ENCODE assay signal across 8 cellular contexts in the genomic region with DNA sequence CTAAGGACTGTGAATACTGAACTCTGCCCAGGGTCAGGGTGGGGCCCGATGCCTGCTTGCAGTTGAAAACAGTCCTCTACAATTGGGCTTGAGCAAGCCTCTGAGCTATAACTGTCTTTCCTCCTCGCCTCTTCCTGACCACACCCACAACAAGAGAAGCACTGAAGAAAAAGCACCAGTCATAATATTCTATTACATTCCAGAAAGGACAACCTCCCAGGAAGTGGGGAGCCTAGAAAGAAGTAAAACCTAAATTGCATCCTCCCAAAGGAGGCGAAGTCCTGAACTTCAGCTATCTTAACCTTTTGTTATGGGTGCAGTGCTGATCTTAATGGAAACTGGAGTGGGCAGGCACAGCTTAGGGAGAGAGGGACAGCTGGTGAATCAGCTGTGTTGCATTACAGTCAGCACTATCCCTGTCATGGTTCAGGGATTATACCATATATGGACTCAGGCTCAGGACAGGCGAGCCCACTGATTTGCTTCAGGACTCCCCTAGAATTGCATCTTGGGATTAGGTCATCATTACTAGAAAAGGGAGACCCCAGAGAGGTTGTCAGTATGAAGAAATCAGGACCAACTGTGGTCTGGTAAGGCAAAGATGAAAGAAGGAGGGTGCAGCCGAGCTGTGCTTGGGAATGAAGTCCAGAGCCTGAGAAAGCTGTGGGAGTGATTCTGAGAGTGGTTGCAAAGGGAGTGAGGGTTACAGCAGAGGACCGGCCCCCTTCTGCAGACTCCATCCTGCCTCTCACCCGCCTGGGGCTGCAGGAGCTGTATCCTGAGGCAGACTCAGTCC. TPM values are rescaled to one million over a fixed set of nuclear protein-coding genes. Genes with fewer than 3 reads are reported as not detected.
DNase-seq lines count a peak whose midpoint lies in the region; ATAC-seq and FAIRE-seq lines count a peak whose summit lies in the region.

No MANE protein-coding gene starts in this region.

- no peak overlapping the region for H3K4me3 ChIP-seq in small intestine (ENCODE audit: low read depth in 1 of 2, low read length in 2 of 2)

- no peaks in the 10 kb centered on the region for H3K36me3 ChIP-seq in small intestine (ENCODE audit: control insufficient read depth in 2 of 2, insufficient read depth in 2 of 2, low read length in 2 of 2)

- no peaks in the 10 kb centered on the region for H3K27me3 Mint-ChIP-seq in T-helper 2 cell treated with Interferon-gamma antibody and Interleukin-4, amounts not matched to agents 5 μg/mL and 100 μg/mL, for 36 hours (ENCODE audit: low read depth)

- H3K4me3 Mint-ChIP-seq in T-helper 2 cell treated with Interferon-gamma antibody and Interleukin-4, amounts not matched to agents 5 μg/mL and 100 μg/mL, for 36 hours = peak overlapping the region; percentile 46

- H3K27me3 ChIP-seq in small intestine (ENCODE audit: control insufficient read depth in 2 of 2, insufficient read depth in 2 of 2, low read length in 2 of 2) = no peaks in the 10 kb centered on the region

- H3K4me1 Mint-ChIP-seq in T-helper 2 cell treated with Interferon-gamma antibody and Interleukin-4, amounts not matched to agents 5 μg/mL and 100 μg/mL, for 36 hours (ENCODE audit: low read depth) = peaks cover 27% of the 10 kb centered on the region

- intact Hi-C loops in left cardiac atrium (cut with DNase I) = loop anchor here in 1 of 2 donors (5.0 kb wide), 1 partner anchor 183 kb away; no protein-coding TSS in a partner anchor

- DNase-seq in GM04504 (ENCODE audit: low read depth) = peak; percentile 63
- peak; percentile 38 for DNase-seq in HPDE6-E6E7 (ENCODE audit: extremely low spot score)
- DNase-seq in T-helper 2 cell treated with Interferon-gamma antibody and Interleukin-4, amounts not matched to agents 5 μg/mL and 100 μg/mL, for 36 hours (ENCODE audit: low spot score) = no peak
- peak; percentile 40 for DNase-seq in left cardiac atrium
- peak; percentile 51 for DNase-seq in small intestine
- no peak for DNase-seq in NAMALWA (ENCODE audit: low spot score)
- no peak for DNase-seq in NCI-H2196 (lab: John Stamatoyannopoulos, UW; ENCODE audit: unreplicated experiment)

- H3K36me3 Mint-ChIP-seq in T-helper 2 cell treated with Interferon-gamma antibody and Interleukin-4, amounts not matched to agents 5 μg/mL and 100 μg/mL, for 36 hours (ENCODE audit: low read depth) = no peaks in the 10 kb centered on the region

- peaks cover 5 to 6% of the 10 kb centered on the region in 2 donors for H3K4me1 ChIP-seq in small intestine (ENCODE audit: control insufficient read depth in 2 of 2, insufficient read depth in 1 of 2, low read depth in 1 of 2, low read length in 1 of 2)

- H3K27ac ChIP-seq in small intestine (ENCODE audit: low read depth in 1 of 2, low read length in 1 of 2) = peak overlapping the region in 1 of 2 donors; percentile 74

- H3K27ac Mint-ChIP-seq in T-helper 2 cell treated with Interferon-gamma antibody and Interleukin-4, amounts not matched to agents 5 μg/mL and 100 μg/mL, for 36 hours = peak overlapping the region; percentile 44

- no peaks in the 10 kb centered on the region for H3K9me3 ChIP-seq in small intestine (ENCODE audit: control insufficient read depth, low read depth)

- no peaks in the 10 kb centered on the region for H3K9me3 Mint-ChIP-seq in T-helper 2 cell treated with Interferon-gamma antibody and Interleukin-4, amounts not matched to agents 5 μg/mL and 100 μg/mL, for 36 hours

- no peak for FAIRE-seq in small intestine (lab: Jason Lieb, UNC)

- ATAC-seq in GM21526 (IDR thresholded peaks at IDR 0.05; ENCODE audit: low FRiP score, unreplicated experiment) (peak; percentile 64), left cardiac atrium (peak; percentile 65 to 89)

- WGBS in small intestine, 3 donors = 35 to 43% (median 41%) methylated on average over 7 of the region's 7 CpGs

RNA-seq across cellular contexts. Expression of a gene that starts 18.3 kb away (rescaled TPM):
- total RNA-seq in left cardiac atrium = 10 to 100 TPM; 14.1 to 19.2 TPM
- 10 to 100 TPM in 1 of 3 donors, 1 to 10 TPM in 2; 2.7 to 13.8 (median 3.2) TPM for polyA plus RNA-seq in small intestine

Comparison
In these comparisons a context has a peak if more than half of its experiments do, and no peak if none do; other contexts are left out.
1. DNase-seq: peak in GM04504 (single experiment), HPDE6-E6E7 (single experiment), left cardiac atrium (single experiment) and small intestine (single experiment); none in T-helper 2 cell treated with Interferon-gamma antibody and Interleukin-4, amounts not matched to agents 5 μg/mL and 100 μg/mL, for 36 hours (single experiment), NAMALWA (single experiment) and NCI-H2196 (single experiment).